Comparison of ENCODE assay signal across 11 cellular contexts in genomic region chr21:45019076-45019886, GRCh38. TPM values are rescaled to one million over a fixed set of nuclear protein-coding genes. Genes with fewer than 3 reads are reported as not detected.
DNase-seq lines count a peak whose midpoint lies in the region; ATAC-seq and TF ChIP-seq lines count a peak whose summit lies in the region.
"Had no signal": no experiment of that assay in that cellular context is flagged by ENCODE, and none has a peak within 500 bp of the region (broad histone marks: within the 10 kb centered on the region; RNA-seq: fewer than 3 reads in every experiment).

No MANE protein-coding gene starts in this region.

- ATAC-seq in aorta (ENCODE audit: low FRiP score) = peak; percentile 81
- no peak for ATAC-seq in GM19023 (IDR thresholded peaks at IDR 0.05; ENCODE audit: unreplicated experiment)
- no peak for ATAC-seq in HG03175 (IDR thresholded peaks at IDR 0.05; ENCODE audit: unreplicated experiment)

- H3K4me3 Mint-ChIP-seq in MCF 10A (ENCODE audit: unreplicated experiment) = no peak overlapping the region
- peak overlapping the region; percentile 25 for H3K4me3 Mint-ChIP-seq in nephron progenitor cell
- H3K4me3 Mint-ChIP-seq: T-helper 1 cell treated with Interleukin-12 subunit alpha and Interleukin-12 subunit beta and Interleukin-4 antibody, amounts not matched to agents 30 μg/mL and 1 μg/mL, for 36 hours had no signal

- POLR2A ChIA-PET in MCF 10A (lab: Yijun Ruan, JAX) = no interaction called here

- H3K27ac Mint-ChIP-seq in MCF 10A (ENCODE audit: low read depth, unreplicated experiment) = no peak overlapping the region
- no peak overlapping the region for H3K27ac Mint-ChIP-seq in nephron progenitor cell
- H3K27ac Mint-ChIP-seq: T-helper 1 cell treated with Interleukin-12 subunit alpha and Interleukin-12 subunit beta and Interleukin-4 antibody, amounts not matched to agents 30 μg/mL and 1 μg/mL, for 36 hours had no signal

- H3K36me3 Mint-ChIP-seq in MCF 10A (ENCODE audit: insufficient read depth, unreplicated experiment) = no peaks in the 10 kb centered on the region
- peaks cover 5% of the 10 kb centered on the region for H3K36me3 Mint-ChIP-seq in nephron progenitor cell (ENCODE audit: low read depth)

- TF ChIP-seq EP300 in esophagus muscularis mucosa (IDR thresholded peaks at IDR 0.05) = no peak

- intact Hi-C loops in breast epithelium (cut with DNase I; ENCODE audit: low total_unique reads) (no loop called here), MCF 10A (cut with micrococcal nuclease) (no loop called here), esophagus muscularis mucosa (cut with DNase I) (no loop called here), aorta (cut with DNase I) (loop anchor here in 1 of 2 donors (5.0 kb wide), 1 partner anchor 62 kb away; no protein-coding TSS in a partner anchor)

- H3K27me3 ChIP-seq in breast epithelium (no peaks in the 10 kb centered on the region), esophagus muscularis mucosa (peaks cover 0 to 3% (median 0%) of the 10 kb centered on the region in 4 donors), aorta (ENCODE audit: control insufficient read depth in 1 of 2, insufficient read depth in 2 of 2, low read length in 1 of 2) (no peaks in the 10 kb centered on the region)

- H3K9me3 Mint-ChIP-seq in MCF 10A (ENCODE audit: unreplicated experiment) = peaks cover 8% of the 10 kb centered on the region
- H3K9me3 Mint-ChIP-seq in nephron progenitor cell = peaks cover 19% of the 10 kb centered on the region

- DNase-seq in breast epithelium (ENCODE audit: low spot score in 2 of 2) (no peak), MCF 10A (ENCODE audit: unreplicated experiment) (no peak), esophagus muscularis mucosa (ENCODE audit: extremely low spot score) (no peak), nephron progenitor cell (peak; percentile 61), aorta (peak; percentile 77 to 94)
- no peak for DNase-seq in NK-92 treated with Interleukin-12 subunit alpha and Interleukin-12 subunit beta, amount 100 ng/mL, for 24 hours (lab: John Stamatoyannopoulos, UW)
- DNase-seq: Caco-2, NCI-H146 had no signal

- H3K4me1 ChIP-seq in breast epithelium = peaks cover 0 to 8% of the 10 kb centered on the region in 2 donors
- H3K4me1 ChIP-seq in esophagus muscularis mucosa = peaks cover 18 to 45% (median 36%) of the 10 kb centered on the region in 4 donors
- H3K4me1 ChIP-seq in aorta (ENCODE audit: control insufficient read depth in 1 of 2, insufficient read depth in 2 of 2, low read length in 2 of 2) = no peaks in the 10 kb centered on the region

- H3K4me1 Mint-ChIP-seq in MCF 10A (ENCODE audit: insufficient read depth, unreplicated experiment) (peaks cover 7% of the 10 kb centered on the region), nephron progenitor cell (peaks cover 59% of the 10 kb centered on the region)

- H3K27me3 Mint-ChIP-seq in MCF 10A (ENCODE audit: insufficient read depth, unreplicated experiment) = no peaks in the 10 kb centered on the region
- peaks cover 58% of the 10 kb centered on the region for H3K27me3 Mint-ChIP-seq in nephron progenitor cell (ENCODE audit: low read depth, poor library complexity)

- TF ChIP-seq CTCF in breast epithelium (IDR thresholded peaks at IDR 0.05) = no peak
- no peak for TF ChIP-seq CTCF in MCF 10A (IDR thresholded peaks at IDR 0.05; ENCODE audit: unreplicated experiment)
- TF ChIP-seq CTCF in esophagus muscularis mucosa (IDR thresholded peaks at IDR 0.05) = no peak
- no peak for TF ChIP-seq CTCF in nephron progenitor cell (IDR thresholded peaks at IDR 0.05)

- H3K27ac ChIP-seq in breast epithelium (peak overlapping the region; percentile 81 to 89), esophagus muscularis mucosa (replicated peaks in 1 of 4) (peak overlapping the region; percentile 83 to 89 (median 85)), aorta (ENCODE audit: low read depth in 1 of 2, low read length in 2 of 2) (peak overlapping the region; percentile 71 to 95)

- peak overlapping the region; percentile 38 to 70 (median 63) for H3K4me3 ChIP-seq in breast epithelium
- H3K4me3 ChIP-seq in esophagus muscularis mucosa = peak overlapping the region; percentile 56 to 65 (median 58)
- no peak overlapping the region for H3K4me3 ChIP-seq in aorta (ENCODE audit: low read length in 2 of 2)

- CTCF ChIA-PET in MCF 10A (lab: Yijun Ruan, JAX) = interaction anchor here (0.7 kb wide), 1 partner anchor 118 kb away, joined by 4 read pairs; no protein-coding TSS in a partner anchor

- 100% methylated on average over 8 of the region's 60 CpGs for WGBS in esophagus muscularis mucosa
- 16 to 21% methylated on average over 43 to 60 of the region's 60 CpGs for WGBS in aorta, 2 donors

- H3K36me3 ChIP-seq in breast epithelium (no peaks in the 10 kb centered on the region), esophagus muscularis mucosa (no peaks in the 10 kb centered on the region), aorta (ENCODE audit: control insufficient read depth in 1 of 2, insufficient read depth in 2 of 2, low read length in 1 of 2) (no peaks in the 10 kb centered on the region)

- no peak for TF ChIP-seq POLR2A in breast epithelium (IDR thresholded peaks at IDR 0.05)
- TF ChIP-seq POLR2A in esophagus muscularis mucosa (IDR thresholded peaks at IDR 0.05; ENCODE audit: low read depth) = no peak

- H3K9me3 ChIP-seq in breast epithelium (no peaks in the 10 kb centered on the region), esophagus muscularis mucosa (peaks cover 0 to 10% (median 0%) of the 10 kb centered on the region in 4 donors), aorta (ENCODE audit: control insufficient read depth, low read length) (no peaks in the 10 kb centered on the region)
- H3K9me3 ChIP-seq: Caco-2 had no signal

- no TSS peak for BruUV-seq in MCF 10A (replicated peaks; lab: Mats Ljungman, UMichigan)

RNA-seq across cellular contexts. Expression of gene ADARB1, which starts 55.1 kb away (rescaled TPM):
- total RNA-seq in breast epithelium = 10 to 100 TPM; 19.9 to 21.3 (median 20.0) TPM
- 18.1 and 19.4 TPM in 2 replicates for total RNA-seq in MCF 10A (2022)
- 100 to 1,000 TPM; 107 to 231 (median 201) TPM for total RNA-seq in esophagus muscularis mucosa
- 100 to 1,000 TPM in 1 of 2 donors, 10 to 100 TPM in 1; 87.9 to 224 TPM for total RNA-seq in aorta
- polyA plus RNA-seq in aorta = 10 to 100 TPM; 54.7 to 93.3 TPM

Comparison
In these comparisons a context has a peak if more than half of its experiments do, and no peak if none do; other contexts are left out.
1. DNase-seq: peak in nephron progenitor cell (single experiment) and aorta (2 of 2); none in breast epithelium (0 of 2), MCF 10A (single experiment), esophagus muscularis mucosa (single experiment) and NK-92 treated with Interleukin-12 subunit alpha and Interleukin-12 subunit beta, amount 100 ng/mL, for 24 hours (single experiment).
2. H3K4me3 ChIP-seq: peak in breast epithelium (3 of 3) and esophagus muscularis mucosa (4 of 4); none in aorta (0 of 2).
3. Peak in every context shown above with its lines, with median percentiles within 50 percentile points of each other: H3K27ac ChIP-seq.